In genomic region chr14:92704821-92705220, GRCh38 we compare ENCODE assay signal across 29 cellular contexts. TPM values are rescaled to one million over a fixed set of nuclear protein-coding genes. Genes with fewer than 3 reads are reported as not detected.
DNase-seq lines count a peak whose midpoint lies in the region; ATAC-seq, FAIRE-seq and TF ChIP-seq lines count a peak whose summit lies in the region.
"Had no signal": no experiment of that assay in that cellular context is flagged by ENCODE, and none has a peak within 500 bp of the region (broad histone marks: within the 10 kb centered on the region; RNA-seq: fewer than 3 reads in every experiment).

No MANE protein-coding gene starts in this region.

- H3K36me3 Mint-ChIP-seq in naive B cell, result peaks cover 5 to 6% of the 10 kb centered on the region in 2 donors

- H3K4me1 ChIP-seq in BLaER1 (peaks cover 45% of the 10 kb centered on the region), GM12878 (ENCODE audit: control insufficient read depth, insufficient read depth, low read length) (peaks cover 25% of the 10 kb centered on the region), smooth muscle cell (ENCODE audit: low read depth) (no peaks in the 10 kb centered on the region)
- H3K4me1 ChIP-seq: esophagus squamous epithelium, foreskin keratinocyte, vagina had no signal

- H3K4me3 ChIP-seq in BLaER1, result no peak overlapping the region
- 0 out of 2 replicates have a peak overlapping the region, but pooled peaks have one; percentile 2 for H3K4me3 ChIP-seq in GM12878
- no peak overlapping the region for H3K4me3 ChIP-seq in smooth muscle cell
- H3K4me3 ChIP-seq: esophagus squamous epithelium, heart right ventricle, thoracic aorta, vagina had no signal

- H3K27me3 Mint-ChIP-seq in naive B cell, result no peaks in the 10 kb centered on the region
- H3K27me3 Mint-ChIP-seq: stimulated activated naive CD8-positive, alpha-beta T cell treated with anti-CD3 and anti-CD28 coated beads, Interleukin-15, Interleukin-2, amounts not matched to agents 100 ng/mL and 50 ng/mL, for 24 hours had no signal

- no peak for TF ChIP-seq POLR2A in GM12878 (IDR thresholded peaks at IDR 0.05; ENCODE audit: low read depth, low read length)

- WGBS in GM12878 (ENCODE audit: insufficient coverage, insufficient replicate concordance, low lambda C conversion rate, missing lambda C conversion rate), result 75% methylated on average over 11 of the region's 11 CpGs
- WGBS in smooth muscle cell (ENCODE audit: low lambda C conversion rate), result 96% methylated on average over 11 of the region's 11 CpGs

- H4K20me1 ChIP-seq in BLaER1 (no peaks in the 10 kb centered on the region), GM12878 (ENCODE audit: control insufficient read depth, insufficient read depth) (no peaks in the 10 kb centered on the region), smooth muscle cell (ENCODE audit: low read depth) (no peaks in the 10 kb centered on the region)

- intact Hi-C loops in GM12878 (cut with micrococcal nuclease; ENCODE audit: unreplicated experiment), result loop anchor here (5.0 kb wide), 1 partner anchor 42 kb away; the partner anchor contains the start of gene LGMN

- H2AFZ ChIP-seq in GM12878 (ENCODE audit: control insufficient read depth, low read depth, low read length) (no peak overlapping the region), smooth muscle cell (ENCODE audit: low read depth) (no peak overlapping the region)

- H3K9me3 ChIP-seq in BLaER1 (no peaks in the 10 kb centered on the region), GM12878 (replicated peaks; ENCODE audit: control insufficient read depth, insufficient read depth, low read length) (no peaks in the 10 kb centered on the region), smooth muscle cell (replicated peaks; ENCODE audit: low read depth) (no peaks in the 10 kb centered on the region)
- H3K9me3 ChIP-seq: esophagus squamous epithelium, heart right ventricle, thoracic aorta, vagina had no signal

- no peak overlapping the region for H3K27ac ChIP-seq in BLaER1
- H3K27ac ChIP-seq in GM12878 (ENCODE audit: control insufficient read depth, insufficient read depth), result no peak overlapping the region
- no peak overlapping the region for H3K27ac ChIP-seq in smooth muscle cell (ENCODE audit: low read depth)
- H3K27ac ChIP-seq: foreskin keratinocyte, thoracic aorta, vagina had no signal

- peak overlapping the region in 7 of 8 donors; percentile 63 to 90 (median 68) for H3K4me3 Mint-ChIP-seq in naive B cell
- H3K4me3 Mint-ChIP-seq: activated T-cell treated with anti-CD3 and anti-CD28 coated beads, Interleukin-2, amount 50 U/mL, for 24 hours; CD8-positive, alpha-beta T cell; naive thymus-derived CD4-positive, alpha-beta T cell; stimulated activated naive CD8-positive, alpha-beta T cell treated with anti-CD3 and anti-CD28 coated beads, Interleukin-15, Interleukin-2, amounts not matched to agents 100 ng/mL and 50 ng/mL, for 24 hours had no signal

- ATAC-seq in HG03097 (IDR thresholded peaks at IDR 0.05; ENCODE audit: low FRiP score, unreplicated experiment) (peak; percentile 0), GM12878 (no peak), naive B cell (ENCODE audit: low read depth in 2 of 2) (no peak), GM18511 (IDR thresholded peaks at IDR 0.05; ENCODE audit: unreplicated experiment) (no peak)
- ATAC-seq: CD8-positive, alpha-beta T cell; foreskin keratinocyte; HCT116 had no signal

- no peak for TF ChIP-seq EP300 in GM12878 (IDR thresholded peaks at IDR 0.05; ENCODE audit: borderline replicate concordance in 1 of 2, control insufficient read depth in 1 of 2, low read depth in 2 of 2, low read length in 2 of 2)

- TF ChIP-seq RAD21 in GM12878 (IDR thresholded peaks at IDR 0.05; ENCODE audit: insufficient read depth, low read depth, low read length), result no peak

- RAD21 ChIA-PET in GM12878 (lab: Charles Lee; ENCODE audit: unreplicated experiment), result interaction anchor here (0.7 to 1.9 kb wide), 5 partner anchors 26 to 79 kb away, joined by 3 to 10 read pairs (median 4); no protein-coding TSS in a partner anchor

- CTCF ChIA-PET in GM12878 (lab: Yijun Ruan, JAX), result interaction anchor here (1.2 to 1.7 kb wide), 6 partner anchors 9 to 79 kb away, joined by 3 to 7 read pairs (median 4); no protein-coding TSS in a partner anchor

- H3K36me3 ChIP-seq in BLaER1 (peaks cover 21% of the 10 kb centered on the region; the same call in 1 of the 2 replicates), GM12878 (ENCODE audit: control insufficient read depth in 2 of 2, insufficient read depth in 2 of 2, low read length in 1 of 2) (peaks cover 1 to 6% of the 10 kb centered on the region in 2 experiments; a peak in 2 of 4 replicates), smooth muscle cell (ENCODE audit: low read depth) (peaks cover 5% of the 10 kb centered on the region)

- H3K9ac ChIP-seq in BLaER1 (no peak overlapping the region), GM12878 (ENCODE audit: control insufficient read depth, insufficient read depth, low read length) (no peak overlapping the region), smooth muscle cell (ENCODE audit: low read depth) (no peak overlapping the region)

- H3K79me2 ChIP-seq in GM12878 (ENCODE audit: control insufficient read depth, insufficient read depth, low read length) (no peaks in the 10 kb centered on the region), smooth muscle cell (ENCODE audit: low read depth) (no peaks in the 10 kb centered on the region)

- POLR2A ChIA-PET in GM12878 (lab: Charles Lee), result interaction anchor here (1.2 to 1.4 kb wide), 3 partner anchors 28 to 71 kb away, joined by 3 to 7 read pairs (median 4); no protein-coding TSS in a partner anchor

- no TSS peak for BruUV-seq in GM12878 (replicated peaks; lab: Mats Ljungman, UMichigan)

- peak overlapping the region; percentile 93 to 99 (median 97) for H3K27ac Mint-ChIP-seq in naive B cell
- H3K27ac Mint-ChIP-seq: activated T-cell treated with anti-CD3 and anti-CD28 coated beads, Interleukin-2, amount 50 U/mL, for 24 hours; CD8-positive, alpha-beta T cell; naive thymus-derived CD4-positive, alpha-beta T cell; stimulated activated naive CD8-positive, alpha-beta T cell treated with anti-CD3 and anti-CD28 coated beads, Interleukin-15, Interleukin-2, amounts not matched to agents 100 ng/mL and 50 ng/mL, for 24 hours had no signal

- TF ChIP-seq CTCF in GM12878 (IDR thresholded peaks at IDR 0.05 in 2 of 3, conservative IDR thresholded peaks at IDR 0.05 in 1 of 3; ENCODE audit: control insufficient read depth in 2 of 3, extremely low read depth in 1 of 3, insufficient read depth in 1 of 3, low read depth in 3 of 3, low read length in 3 of 3) (no peak), smooth muscle cell (IDR thresholded peaks at IDR 0.05; ENCODE audit: borderline replicate concordance, insufficient read depth, poor library complexity, severe bottlenecking) (no peak)

- H3K27me3 ChIP-seq in BLaER1, result no peaks in the 10 kb centered on the region
- H3K27me3 ChIP-seq in GM12878 (replicated peaks in 1 of 2; ENCODE audit: control insufficient read depth in 2 of 2, insufficient read depth in 2 of 2, low read length in 1 of 2), result no peaks in the 10 kb centered on the region
- H3K27me3 ChIP-seq in smooth muscle cell (ENCODE audit: low read depth), result no peaks in the 10 kb centered on the region
- H3K27me3 ChIP-seq: esophagus squamous epithelium, foreskin keratinocyte, heart right ventricle, vagina had no signal

- DNase-seq in GM12878 (ENCODE audit: low read depth, low spot score) (no peak), naive B cell (no peak), smooth muscle cell (lab: John Stamatoyannopoulos, UW; ENCODE audit: unreplicated experiment) (no peak), DMS 273 (lab: John Stamatoyannopoulos, UW; ENCODE audit: unreplicated experiment) (no peak)
- no peak for DNase-seq in stimulated activated CD8-positive, alpha-beta memory T cell treated with anti-CD3 and anti-CD28 coated beads, Interleukin-4, amount 100 ng/mL, for 48 hours
- DNase-seq: activated CD4-positive, alpha-beta T cell treated with anti-CD3 and anti-CD28 coated beads, Interleukin-2, amount 50 U/mL, for 1 hour; activated CD4-positive, CD25-positive, alpha-beta regulatory T cell; activated T-cell treated with anti-CD3 and anti-CD28 coated beads, Interleukin-2, amount 50 U/mL, for 24 hours; CD8-positive, alpha-beta T cell; central memory CD4-positive, alpha-beta T cell; EL; esophagus squamous epithelium; foreskin keratinocyte; heart right ventricle; kidney glomerular epithelial cell; naive thymus-derived CD4-positive, alpha-beta T cell; NCI-H1048; NCI-H446 treated with DMSO at 0.1 percent for 48 hours; NCI-H82; SW 1271; T-helper 9 cell had no signal

- H3K4me2 ChIP-seq in BLaER1, result peak overlapping the region; percentile 77
- peak overlapping the region; percentile 58 for H3K4me2 ChIP-seq in GM12878 (ENCODE audit: control insufficient read depth, insufficient read depth)
- no peak overlapping the region for H3K4me2 ChIP-seq in smooth muscle cell

- no peak for FAIRE-seq in GM12878 (lab: Jason Lieb, UNC)
- FAIRE-seq: astrocyte had no signal

- H3F3A ChIP-seq in smooth muscle cell (ENCODE audit: low read depth), result no peaks in the 10 kb centered on the region

- SMC1A ChIA-PET in GM12878 (lab: Charles Lee; ENCODE audit: uncharacterized antibody, unreplicated experiment), result interaction anchor here (0.7 to 1.6 kb wide), 9 partner anchors 9 to 586 kb away, joined by 3 to 6 read pairs (median 3); no protein-coding TSS in a partner anchor

- H3K9me3 Mint-ChIP-seq in naive B cell, result no peaks in the 10 kb centered on the region
- H3K9me3 Mint-ChIP-seq: activated T-cell treated with anti-CD3 and anti-CD28 coated beads, Interleukin-2, amount 50 U/mL, for 24 hours; CD8-positive, alpha-beta T cell; naive thymus-derived CD4-positive, alpha-beta T cell; stimulated activated naive CD8-positive, alpha-beta T cell treated with anti-CD3 and anti-CD28 coated beads, Interleukin-15, Interleukin-2, amounts not matched to agents 100 ng/mL and 50 ng/mL, for 24 hours had no signal

- H3K4me1 Mint-ChIP-seq in naive B cell, result peaks cover 28 to 66% (median 59%) of the 10 kb centered on the region in 3 donors

- in situ Hi-C loops in GM12878 (cut with MboI), result no loop called here

RNA-seq across cellular contexts. Expression of gene LGMN, which starts 43.6 kb away (rescaled TPM):
- total RNA-seq in GM12878 (2013; cell fraction: nucleolus; rRNA removed), result 344 and 379 TPM in 2 replicates
- 3.7 and 4.2 TPM in 2 replicates for total RNA-seq in GM12878 (2014; rRNA removed)
- total RNA-seq in GM12878 (2014; rRNA removed; fragmentation: Illumina TruSeq; extraction: Trizol), result 2.6 and 3.4 TPM in 2 replicates
- 3.3 and 3.5 TPM in 2 replicates for total RNA-seq in GM12878 (2021)
- 39.2 TPM for polyA plus RNA-seq in GM12878 (2011; ENCODE audit: low read depth)
- 134 and 192 TPM in 2 replicates for polyA plus RNA-seq in GM12878 (2011; rRNA removed)
- 157 and 254 TPM in 2 replicates for polyA plus RNA-seq in GM12878 (2011; cell fraction: cytosol; rRNA removed)
- polyA plus RNA-seq in GM12878 (2011; cell fraction: nucleus; rRNA removed), result 130 and 231 TPM in 2 replicates
- 66.3 and 79.3 TPM in 2 replicates for polyA plus RNA-seq in GM12878 (2012)
- polyA plus RNA-seq in GM12878 (2014; fragmentation: Illumina TruSeq; extraction: Trizol), result 4.3 and 4.4 TPM in 2 replicates
- polyA plus RNA-seq in GM12878 (2014; fragmentation: Nextera tagmentation; extraction: Ambion mirVana), result 1 to 10 TPM in 1 of 2 experiments, under 1 TPM in 1; 0.71 to 1.1 TPM
- 3.4 and 3.9 TPM in 2 replicates for polyA plus RNA-seq in GM12878 (2014; rRNA removed)
- 10 to 100 TPM; 11.1 to 11.3 TPM for polyA plus RNA-seq in GM12878 (2016; fragmentation: Nextera tagmentation; extraction: Ambion mirVana)
- polyA minus RNA-seq in GM12878 (2011; rRNA and poly(A)+ RNA removed), result 119 and 127 TPM in 2 replicates
- 25.0 and 25.4 TPM in 2 replicates for polyA minus RNA-seq in GM12878 (2011; cell fraction: cytosol; rRNA and poly(A)+ RNA removed)
- polyA minus RNA-seq in GM12878 (2011; cell fraction: nucleus; rRNA and poly(A)+ RNA removed), result 37.6 and 39.7 TPM in 2 replicates
- 10 to 100 TPM in 4 of 6 donors, 1 to 10 TPM in 2; 9.1 to 22.1 (median 13.2) TPM for polyA plus RNA-seq in naive B cell (ENCODE audit: low read depth in 6 of 6)
- total RNA-seq in smooth muscle cell, result 110 and 124 TPM in 2 replicates
- polyA plus RNA-seq in smooth muscle cell, result 111 and 133 TPM in 2 replicates
